Comparison of ENCODE assay signal across 20 cellular contexts in the genomic region with DNA sequence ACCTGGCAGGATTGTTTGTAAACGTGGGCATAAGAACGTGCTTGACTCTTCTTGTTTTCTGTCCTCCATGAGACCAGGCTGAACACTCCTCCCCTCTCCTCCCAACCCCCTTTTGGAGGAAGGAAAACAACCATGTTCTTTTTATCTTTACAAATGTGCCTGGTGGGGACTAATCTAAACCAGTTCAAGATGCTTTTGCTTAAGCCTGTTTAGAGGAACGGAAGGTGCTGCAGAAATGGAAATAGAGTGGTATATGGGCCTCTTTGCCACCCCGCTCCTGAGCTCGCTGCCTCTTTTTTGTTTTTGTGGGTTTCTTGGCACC.
DNase-seq lines count a peak whose midpoint lies in the region; ATAC-seq, FAIRE-seq and TF ChIP-seq lines count a peak whose summit lies in the region.
"Had no signal": no experiment of that assay in that cellular context is flagged by ENCODE, and none has a peak within 500 bp of the region (broad histone marks: within the 10 kb centered on the region; RNA-seq: fewer than 3 reads in every experiment).

No MANE protein-coding gene starts in this region.

- no peak for FAIRE-seq in A549 (lab: Jason Lieb, UNC)

- H3K27me3 Mint-ChIP-seq in endothelial cell (ENCODE audit: unreplicated experiment) (peaks cover 2% of the 10 kb centered on the region), osteocyte (ENCODE audit: unreplicated experiment) (no peaks in the 10 kb centered on the region)
- H3K27me3 Mint-ChIP-seq: CD4-positive, CD25-positive, alpha-beta regulatory T cell; central memory CD8-positive, alpha-beta T cell had no signal

- no peak overlapping the region for H3K27ac ChIP-seq in A549
- H3K27ac ChIP-seq: RWPE1, upper lobe of right lung had no signal

- H3K4me3 Mint-ChIP-seq in endothelial cell (ENCODE audit: unreplicated experiment): no peak overlapping the region
- H3K4me3 Mint-ChIP-seq in osteocyte (ENCODE audit: unreplicated experiment): no peak overlapping the region
- H3K4me3 Mint-ChIP-seq: CD4-positive, CD25-positive, alpha-beta regulatory T cell; central memory CD8-positive, alpha-beta T cell had no signal

- no peak for TF ChIP-seq CTCF in A549 (IDR thresholded peaks at IDR 0.05)
- no peak for TF ChIP-seq CTCF in endothelial cell (IDR thresholded peaks at IDR 0.05; ENCODE audit: unreplicated experiment)
- TF ChIP-seq CTCF in osteocyte (IDR thresholded peaks at IDR 0.05): no peak

- CTCF ChIA-PET in A549 (lab: Yijun Ruan, JAX): no interaction called here

- no peaks in the 10 kb centered on the region for H3K36me3 Mint-ChIP-seq in endothelial cell (ENCODE audit: low read depth, unreplicated experiment)
- peaks cover 5% of the 10 kb centered on the region for H3K36me3 Mint-ChIP-seq in osteocyte (ENCODE audit: unreplicated experiment)

- POLR2A ChIA-PET in A549 (lab: Yijun Ruan, JAX): no interaction called here

- H3K4me3 ChIP-seq in A549: no peak overlapping the region
- H3K4me3 ChIP-seq in Jurkat, Clone E6-1 (ENCODE audit: low read length): peak overlapping the region; percentile 19
- H3K4me3 ChIP-seq: mucosa of descending colon, upper lobe of right lung had no signal

- TF ChIP-seq POLR2A in A549 (IDR thresholded peaks at IDR 0.05; ENCODE audit: low read length): no peak

- no peak for TF ChIP-seq RAD21 in A549 (conservative IDR thresholded peaks at IDR 0.05 in 1 of 2, IDR thresholded peaks at IDR 0.05 in 1 of 2)

- H3K27ac Mint-ChIP-seq in endothelial cell (ENCODE audit: unreplicated experiment) (peak overlapping the region; percentile 41), osteocyte (ENCODE audit: unreplicated experiment) (peak overlapping the region; percentile 63)

- ATAC-seq in A549 (no peak), GM21360 (IDR thresholded peaks at IDR 0.05; ENCODE audit: unreplicated experiment) (no peak)
- ATAC-seq: stimulated activated naive CD8-positive, alpha-beta T cell treated with anti-CD3 and anti-CD28 coated beads, Interleukin-15, Interleukin-2, amounts not matched to agents 100 U/mL and 50 U/mL, for 24 hours had no signal

- no peaks in the 10 kb centered on the region for H3K9me3 ChIP-seq in A549
- H3K9me3 ChIP-seq: mucosa of descending colon, upper lobe of right lung had no signal

- DNase-seq in A549 (ENCODE audit: low read depth in 1 of 2, low spot score in 1 of 2) (no peak), endothelial cell (ENCODE audit: low spot score) (no peak), osteocyte (ENCODE audit: extremely low spot score, unreplicated experiment) (no peak), superior temporal gyrus (ENCODE audit: extremely low spot score) (no peak), amygdala (lab: John Stamatoyannopoulos, UW) (no peak), NCI-H2171 treated with DMSO at 0.1 percent for 48 hours (lab: John Stamatoyannopoulos, UW) (no peak)
- DNase-seq in Jurkat, Clone E6-1 (ENCODE audit: low read depth, low spot score): no peak
- DNase-seq: ACHN; amniotic stem cell; CD4-positive, CD25-positive, alpha-beta regulatory T cell; Karpas-422; mucosa of descending colon; NCI-H1048; NCI-H2081; stimulated activated naive CD8-positive, alpha-beta T cell treated with anti-CD3 and anti-CD28 coated beads, Interleukin-15, Interleukin-2, amounts not matched to agents 100 U/mL and 50 U/mL, for 24 hours; SW 1271 had no signal

- WGBS in A549 (ENCODE audit: missing lambda C conversion rate): 90% methylated on average over 5 of the region's 5 CpGs

- TF ChIP-seq EP300 in A549 (IDR thresholded peaks at IDR 0.05): no peak

- H3K9me3 Mint-ChIP-seq in endothelial cell (ENCODE audit: unreplicated experiment) (no peaks in the 10 kb centered on the region), osteocyte (ENCODE audit: unreplicated experiment) (no peaks in the 10 kb centered on the region)
- H3K9me3 Mint-ChIP-seq: central memory CD8-positive, alpha-beta T cell had no signal

- H3K4me1 ChIP-seq in A549: peaks cover 8% of the 10 kb centered on the region; the same call in 2 of the 3 replicates

- peaks cover 15% of the 10 kb centered on the region for H3K4me1 Mint-ChIP-seq in endothelial cell (ENCODE audit: unreplicated experiment)
- peaks cover 20% of the 10 kb centered on the region for H3K4me1 Mint-ChIP-seq in osteocyte (ENCODE audit: unreplicated experiment)

- 0 out of 3 replicates have a peak overlapping the region, but pooled peaks have one; percentile 7 for H3K4me2 ChIP-seq in A549

TF ChIP-seq in A549, 52 proteins besides CTCF, POLR2A, EP300 and RAD21:
- TF ChIP-seq GATA3 (IDR thresholded peaks at IDR 0.05; ENCODE audit: borderline replicate concordance) (no peak), CEBPB (IDR thresholded peaks at IDR 0.05) (no peak), PBX3 (IDR thresholded peaks at IDR 0.05) (no peak), ZSCAN20 (CRISPR knock-in tag; IDR thresholded peaks at IDR 0.05) (no peak), NPAS2 (CRISPR knock-in tag; IDR thresholded peaks at IDR 0.05; ENCODE audit: borderline replicate concordance) (no peak), JUNB (IDR thresholded peaks at IDR 0.05) (no peak), KDM5A (IDR thresholded peaks at IDR 0.05) (no peak), NR3C1 (IDR thresholded peaks at IDR 0.05) (no peak), ZC3H11A (IDR thresholded peaks at IDR 0.05) (no peak), REST (IDR thresholded peaks at IDR 0.05) (no peak), TP53 (CRISPR knock-in tag; IDR thresholded peaks at IDR 0.05) (no peak), HDAC2 (IDR thresholded peaks at IDR 0.05) (no peak), CHD2 (IDR thresholded peaks at IDR 0.05; ENCODE audit: low read length, partially characterized antibody) (no peak), PHF8 (IDR thresholded peaks at IDR 0.05; ENCODE audit: borderline replicate concordance, low read depth) (no peak), SMC3 (IDR thresholded peaks at IDR 0.05) (no peak)
- TF ChIP-seq, protein P1, sequence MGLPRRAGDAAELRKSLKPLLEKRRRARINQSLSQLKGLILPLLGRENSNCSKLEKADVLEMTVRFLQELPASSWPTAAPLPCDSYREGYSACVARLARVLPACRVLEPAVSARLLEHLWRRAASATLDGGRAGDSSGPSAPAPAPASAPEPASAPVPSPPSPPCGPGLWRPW (IDR thresholded peaks at IDR 0.05): no peak
TF ChIP-seq in A549: peak in this region for 0.
